18 cellular contexts compared by ENCODE assay signal in genomic region chr3:110378481-110378880, GRCh38.
"Had no signal": no experiment of that assay in that cellular context is flagged by ENCODE, and none has a peak within 500 bp of the region (broad histone marks: within the 10 kb centered on the region; RNA-seq: fewer than 3 reads in every experiment).

No MANE protein-coding gene starts in this region.

- H3K27ac Mint-ChIP-seq: activated CD4-positive, alpha-beta memory T cell treated with anti-CD3 and anti-CD28 coated beads for 36 hours; activated naive CD8-positive, alpha-beta T cell had no signal

- FAIRE-seq: bronchial epithelial cell had no signal

- H3K36me3 Mint-ChIP-seq: activated CD4-positive, alpha-beta memory T cell treated with anti-CD3 and anti-CD28 coated beads for 36 hours; activated naive CD8-positive, alpha-beta T cell had no signal

- H3K9me3 ChIP-seq: left ventricle myocardium inferior, pancreas, stomach had no signal

- H3K4me3 Mint-ChIP-seq: activated CD4-positive, alpha-beta memory T cell treated with anti-CD3 and anti-CD28 coated beads for 36 hours; activated naive CD8-positive, alpha-beta T cell; activated T-cell treated with anti-CD3 and anti-CD28 coated beads, Interleukin-2, amount 50 U/mL, for 4 hours; neural crest cell had no signal

- ATAC-seq: activated T-cell treated with anti-CD3 and anti-CD28 coated beads, Interleukin-2, amount 50 U/mL, for 4 hours; pancreas had no signal

- H3K36me3 ChIP-seq: left ventricle myocardium inferior, pancreas, stomach had no signal

- DNase-seq: activated CD4-positive, alpha-beta memory T cell treated with anti-CD3 and anti-CD28 coated beads for 36 hours; activated gamma-delta T cell; activated T-cell treated with anti-CD3 and anti-CD28 coated beads, Interleukin-2, amount 50 U/mL, for 4 hours; anterior cingulate cortex; effector memory CD4-positive, alpha-beta T cell; kidney; left ventricle myocardium inferior; pancreas; stimulated activated CD4-positive, alpha-beta T cell treated with anti-CD3 and anti-CD28 coated beads, Interleukin-15, amount 100 ng/mL, for 24 hours; stimulated activated CD4-positive, alpha-beta T cell treated with anti-CD3 and anti-CD28 coated beads, Interleukin-4, amount 100 ng/mL, for 4 hours; stomach; T-helper 9 cell had no signal

- H3K27me3 Mint-ChIP-seq: activated CD4-positive, alpha-beta memory T cell treated with anti-CD3 and anti-CD28 coated beads for 36 hours; activated naive CD8-positive, alpha-beta T cell had no signal

- H3K4me3 ChIP-seq: coronary artery, left ventricle myocardium inferior, pancreas, stomach had no signal

- H3K27me3 ChIP-seq: pancreas, stomach had no signal

- H3K4me1 ChIP-seq: left ventricle myocardium inferior, pancreas, stomach had no signal

- H3K9me3 Mint-ChIP-seq: activated CD4-positive, alpha-beta memory T cell treated with anti-CD3 and anti-CD28 coated beads for 36 hours; activated T-cell treated with anti-CD3 and anti-CD28 coated beads, Interleukin-2, amount 50 U/mL, for 4 hours; neural crest cell had no signal

- H3K27ac ChIP-seq: coronary artery, epithelial cell of prostate, left ventricle myocardium inferior, pancreas, stomach, VCaP had no signal
